1 cellular context compared by ENCODE assay signal in the genomic region with DNA sequence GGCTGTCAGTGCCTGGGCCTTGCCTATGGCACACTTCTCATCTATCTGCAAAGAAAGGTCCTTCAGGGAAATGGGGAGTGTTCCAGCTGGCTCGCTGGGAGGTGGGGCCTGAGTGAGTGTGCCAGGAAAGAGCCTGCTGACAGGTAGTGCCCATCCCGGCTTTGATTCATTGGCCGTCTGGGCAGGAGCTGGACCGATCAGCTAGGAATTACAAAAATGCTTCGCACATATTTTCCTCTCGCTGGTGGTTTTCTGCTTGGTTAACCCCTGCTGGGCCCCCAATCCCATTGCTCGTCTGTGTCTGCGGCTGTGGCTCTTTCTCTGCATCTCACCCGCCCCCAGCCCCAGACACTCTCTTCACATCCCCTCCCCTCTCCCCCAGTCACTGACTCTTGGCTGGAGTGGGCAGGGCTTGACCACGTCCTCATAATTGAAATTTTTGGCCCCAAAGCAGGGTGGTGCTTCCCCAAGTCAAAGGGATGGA.
TF ChIP-seq lines count a peak whose summit lies in the region.

No MANE protein-coding gene starts in this region.

TF ChIP-seq in HepG2, 621 proteins besides CTCF, POLR2A, EP300 and RAD21:
- no peak for TF ChIP-seq ETV6 (CRISPR knock-in tag; conservative IDR thresholded peaks at IDR 0.05)
- no peak for TF ChIP-seq SP4 (CRISPR knock-in tag; IDR thresholded peaks at IDR 0.05)
- TF ChIP-seq ZNF652 (CRISPR knock-in tag; IDR thresholded peaks at IDR 0.05; ENCODE audit: borderline replicate concordance, low read depth): peak; percentile 32; the same call in 1 of the 2 replicates
- TF ChIP-seq ZNF205 (CRISPR knock-in tag; IDR thresholded peaks at IDR 0.05): 0 out of 2 replicates have a peak, but pooled peaks have one; percentile 20
